Comparison of ENCODE assay signal across 1 cellular context in genomic region chr20:58388882-58389323, GRCh38.
TF ChIP-seq lines count a peak whose summit lies in the region.

VAPB (plus strand) TSS chr20:58389229; CDS start chr20:58389460, 231 bp downstream.

TF ChIP-seq in HepG2, 621 proteins besides CTCF, POLR2A, EP300 and RAD21 (continued from another document and continues in another):
- TF ChIP-seq RNF2 (conservative IDR thresholded peaks at IDR 0.05; ENCODE audit: low read depth) (no peak), ZNF713 (CRISPR knock-in tag; IDR thresholded peaks at IDR 0.05) (peak; percentile 44), ZNF577 (CRISPR knock-in tag; IDR thresholded peaks at IDR 0.05; ENCODE audit: borderline replicate concordance, low read depth) (no peak), FOXC1 (CRISPR knock-in tag; IDR thresholded peaks at IDR 0.05; ENCODE audit: borderline replicate concordance) (no peak; the same call in 1 of the 2 replicates), ZNF281 (CRISPR knock-in tag; IDR thresholded peaks at IDR 0.05; ENCODE audit: borderline replicate concordance) (no peak), ZNF616 (CRISPR knock-in tag; IDR thresholded peaks at IDR 0.05; ENCODE audit: low read depth) (0 out of 2 replicates have a peak, but pooled peaks have one; percentile 28), STAG1 (CRISPR knock-in tag; IDR thresholded peaks at IDR 0.05) (no peak; the same call in 1 of the 2 replicates), THRA (CRISPR knock-in tag; IDR thresholded peaks at IDR 0.05; ENCODE audit: borderline replicate concordance) (no peak), ZNF260 (CRISPR knock-in tag; IDR thresholded peaks at IDR 0.05; ENCODE audit: borderline replicate concordance, low read depth) (no peak), PHF8 (CRISPR knock-in tag; IDR thresholded peaks at IDR 0.05) (no peak), SETDB1 (CRISPR knock-in tag; IDR thresholded peaks at IDR 0.05; ENCODE audit: borderline replicate concordance) (no peak), KLF12 (CRISPR knock-in tag; IDR thresholded peaks at IDR 0.05; ENCODE audit: borderline replicate concordance) (no peak; the same call in 1 of the 2 replicates), ZEB1 (IDR thresholded peaks at IDR 0.05; ENCODE audit: insufficient replicate concordance, low read depth) (no peak), GPN1 (CRISPR knock-in tag; IDR thresholded peaks at IDR 0.05; ENCODE audit: borderline replicate concordance) (no peak; the same call in 1 of the 2 replicates), ZXDC (CRISPR knock-in tag; IDR thresholded peaks at IDR 0.05) (no peak), ZNF256 (CRISPR knock-in tag; conservative IDR thresholded peaks at IDR 0.05) (no peak), ZNF251 (CRISPR knock-in tag; IDR thresholded peaks at IDR 0.05) (no peak), FOXP4 (CRISPR knock-in tag; IDR thresholded peaks at IDR 0.05) (no peak; the same call in 1 of the 2 replicates), ZSCAN22 (CRISPR knock-in tag; IDR thresholded peaks at IDR 0.05) (no peak), FOXP1 (IDR thresholded peaks at IDR 0.05) (no peak), FOXP1 (CRISPR knock-in tag; IDR thresholded peaks at IDR 0.05) (no peak; the same call in 1 of the 2 replicates), ZNF432 (CRISPR knock-in tag; IDR thresholded peaks at IDR 0.05; ENCODE audit: borderline replicate concordance) (no peak), SIX4 (CRISPR knock-in tag; IDR thresholded peaks at IDR 0.05) (no peak), ZNF101 (CRISPR knock-in tag; IDR thresholded peaks at IDR 0.05; ENCODE audit: borderline replicate concordance, low read depth) (no peak), CSRNP1 (CRISPR knock-in tag; IDR thresholded peaks at IDR 0.05) (peak; percentile 96; the same call in 1 of the 2 replicates), TBL1XR1 (IDR thresholded peaks at IDR 0.05; ENCODE audit: borderline replicate concordance, low read length, partially characterized antibody) (no peak), ZNF777 (CRISPR knock-in tag; IDR thresholded peaks at IDR 0.05) (no peak), ZNF800 (CRISPR knock-in tag; IDR thresholded peaks at IDR 0.05) (peak; percentile 55; the same call in 1 of the 2 replicates), ZNF749 (CRISPR knock-in tag; IDR thresholded peaks at IDR 0.05; ENCODE audit: borderline replicate concordance) (peak; percentile 89; the same call in 1 of the 2 replicates), ZBTB14 (CRISPR knock-in tag; IDR thresholded peaks at IDR 0.05) (peak; percentile 65), HNF1A (IDR thresholded peaks at IDR 0.05; ENCODE audit: low read depth) (no peak), HNF1A (CRISPR knock-in tag; IDR thresholded peaks at IDR 0.05; ENCODE audit: borderline replicate concordance) (peak; percentile 67), ISX (CRISPR knock-in tag; conservative IDR thresholded peaks at IDR 0.05) (no peak), E2F2 (CRISPR knock-in tag; IDR thresholded peaks at IDR 0.05; ENCODE audit: borderline replicate concordance) (peak; percentile 80; the same call in 1 of the 2 replicates), NFYC (CRISPR knock-in tag; IDR thresholded peaks at IDR 0.05) (0 out of 2 replicates have a peak, but pooled peaks have one; percentile 9), ZNF468 (CRISPR knock-in tag; IDR thresholded peaks at IDR 0.05) (0 out of 2 replicates have a peak, but pooled peaks have one; percentile 68), ZFP36L2 (CRISPR knock-in tag; IDR thresholded peaks at IDR 0.05) (no peak), RXRB (CRISPR knock-in tag; IDR thresholded peaks at IDR 0.05; ENCODE audit: borderline replicate concordance) (no peak), ZKSCAN8 (CRISPR knock-in tag; IDR thresholded peaks at IDR 0.05; ENCODE audit: borderline replicate concordance) (no peak), CENPBD1 (CRISPR knock-in tag; IDR thresholded peaks at IDR 0.05; ENCODE audit: borderline replicate concordance, low read depth) (no peak)
